ENCODE assay signal across 8 cellular contexts in the genomic region with DNA sequence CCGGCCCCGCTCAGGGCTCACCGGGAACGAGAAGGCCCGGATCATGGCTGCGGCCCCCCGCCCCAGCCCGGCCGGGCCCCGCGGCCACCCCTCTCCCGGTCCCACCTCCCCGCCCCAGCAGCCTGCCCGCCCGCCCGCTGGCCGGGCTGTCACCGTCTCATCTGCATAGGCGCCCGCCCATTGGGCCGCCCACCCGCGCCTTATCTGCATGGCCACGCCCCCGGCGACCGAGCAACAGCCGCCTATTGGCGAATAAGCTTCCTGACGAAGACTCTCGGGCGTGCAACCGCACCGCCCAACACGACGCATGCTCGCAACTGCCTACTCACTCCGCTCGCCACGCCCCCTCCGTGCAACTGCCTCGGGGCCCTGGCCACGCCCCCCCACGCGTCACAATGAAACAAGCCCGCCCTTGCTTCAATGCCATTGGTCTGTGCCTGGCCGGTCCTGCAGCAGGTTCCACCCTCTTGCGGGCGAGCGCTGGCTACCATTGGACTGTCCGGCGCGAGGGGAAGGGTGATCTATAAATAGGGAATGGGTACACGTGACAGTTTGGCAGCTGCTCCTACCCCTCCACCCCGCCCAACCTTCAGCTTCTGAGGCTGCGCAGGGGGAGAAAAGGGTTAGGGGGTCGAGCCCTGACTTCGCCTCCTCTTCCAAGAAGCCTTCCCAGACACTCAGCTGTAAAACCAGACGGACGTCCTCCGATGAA. TPM values are rescaled to one million over a fixed set of nuclear protein-coding genes. Genes with fewer than 3 reads are reported as not detected.
DNase-seq lines count a peak whose midpoint lies in the region; ATAC-seq and TF ChIP-seq lines count a peak whose summit lies in the region.

A gene with protein sequence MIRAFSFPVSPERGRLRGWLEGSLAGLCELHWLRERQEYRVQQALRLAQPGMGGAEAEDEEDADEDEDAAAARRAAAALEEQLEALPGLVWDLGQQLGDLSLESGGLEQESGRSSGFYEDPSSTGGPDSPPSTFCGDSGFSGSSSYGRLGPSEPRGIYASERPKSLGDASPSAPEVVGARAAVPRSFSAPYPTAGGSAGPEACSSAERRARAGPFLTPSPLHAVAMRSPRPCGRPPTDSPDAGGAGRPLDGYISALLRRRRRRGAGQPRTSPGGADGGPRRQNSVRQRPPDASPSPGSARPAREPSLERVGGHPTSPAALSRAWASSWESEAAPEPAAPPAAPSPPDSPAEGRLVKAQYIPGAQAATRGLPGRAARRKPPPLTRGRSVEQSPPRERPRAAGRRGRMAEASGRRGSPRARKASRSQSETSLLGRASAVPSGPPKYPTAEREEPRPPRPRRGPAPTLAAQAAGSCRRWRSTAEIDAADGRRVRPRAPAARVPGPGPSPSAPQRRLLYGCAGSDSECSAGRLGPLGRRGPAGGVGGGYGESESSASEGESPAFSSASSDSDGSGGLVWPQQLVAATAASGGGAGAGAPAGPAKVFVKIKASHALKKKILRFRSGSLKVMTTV (minus strand): TSS at position 163 of the 712 bp plus-strand sequence. CDS start 118 bp downstream, at position 45.

- DNase-seq in BE2C (peak; percentile 100), NCI-H526 treated with DMSO at 0.1 percent for 48 hours (lab: John Stamatoyannopoulos, UW) (peak; percentile 99), cortex of kidney (lab: John Stamatoyannopoulos, UW) (peak; percentile 95)
- DNase-seq in activated CD4-positive, alpha-beta T cell treated with anti-CD3 and anti-CD28 coated beads, Interleukin-2, amount 50 U/mL, for 1 hour: peak; percentile 100
- peak; percentile 99 to 100 for DNase-seq in stimulated activated CD4-positive, alpha-beta T cell treated with anti-CD3 and anti-CD28 coated beads, Interleukin-1b, Interleukin-23, amount 100 ng/mL, for 1 hour (ENCODE audit: low read depth in 2 of 2)

- H3K27me3 ChIP-seq in BE2C: no peaks in the 10 kb centered on the region
- no peaks in the 10 kb centered on the region for H3K27me3 ChIP-seq in layer of hippocampus (ENCODE audit: control insufficient read depth, insufficient read depth, low read length)

- H3K36me3 ChIP-seq in BE2C: no peaks in the 10 kb centered on the region

- H3K4me1 ChIP-seq in BE2C: peaks cover 3% of the 10 kb centered on the region; the same call in 1 of the 2 replicates

- no peak for TF ChIP-seq CTCF in BE2C (IDR thresholded peaks at IDR 0.05; ENCODE audit: low read depth, low read length)

- H3K4me3 ChIP-seq in BE2C (ENCODE audit: low read depth, low read length): peak within 1 kb of the TSS; percentile 66

- ATAC-seq in GM19372 (IDR thresholded peaks at IDR 0.05; ENCODE audit: low read depth, unreplicated experiment) (peak; percentile 90), HG03520 (IDR thresholded peaks at IDR 0.05; ENCODE audit: unreplicated experiment) (peak; percentile 80)

- peak within 1 kb of the TSS; percentile 85 for H3K27ac ChIP-seq in layer of hippocampus (ENCODE audit: low read depth, low read length)

- no peaks in the 10 kb centered on the region for H3K9me3 ChIP-seq in BE2C

RNA-seq across cellular contexts. Expression of the gene that starts here (rescaled TPM):
- 16.0 TPM for polyA plus RNA-seq in BE2C (2012; ENCODE audit: insufficient read depth, insufficient read length, low read depth)

Comparison
In these comparisons a context has a peak if more than half of its experiments do, and no peak if none do; other contexts are left out.
1. Peak in every context shown above with its lines: DNase-seq, ATAC-seq, H3K4me3 ChIP-seq and H3K27ac ChIP-seq.